Comparison of ENCODE assay signal across 8 cellular contexts in the genomic region with DNA sequence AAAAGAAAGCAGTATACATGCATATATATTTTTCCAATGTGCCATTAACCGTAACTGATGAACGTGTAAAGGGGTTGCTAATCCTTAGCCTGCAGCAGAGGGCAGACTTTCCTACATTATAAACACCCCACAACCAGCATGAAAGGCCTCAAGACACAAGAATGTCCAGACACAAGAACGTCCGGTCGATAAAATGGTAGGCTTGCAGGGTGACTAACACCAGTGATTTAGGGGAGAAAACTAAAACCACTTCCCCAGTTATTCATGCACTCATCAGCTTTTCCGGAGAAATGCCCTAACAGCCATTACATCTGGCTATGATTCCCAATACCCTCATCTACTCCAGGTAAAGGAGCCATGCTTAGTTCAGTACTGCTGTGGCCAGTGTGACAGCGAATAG.
A peak's percentile ranks its signal among the peaks of the same experiment; 100 is the strongest.
DNase-seq lines count a peak whose midpoint lies in the region; ATAC-seq and TF ChIP-seq lines count a peak whose summit lies in the region.

No MANE protein-coding gene starts in this region.

- no peaks in the 10 kb centered on the region for H3K4me1 Mint-ChIP-seq in stimulated activated memory B cell treated with anti-CD40 and anti-IgM and Interleukin-4, amounts not matched to agents 10 μg/mL and 1 μg/mL and 100 μg/mL, for 72 hours

- no peak overlapping the region for H3K4me3 Mint-ChIP-seq in stimulated activated memory B cell treated with anti-CD40 and anti-IgM and Interleukin-4, amounts not matched to agents 10 μg/mL and 1 μg/mL and 100 μg/mL, for 72 hours

- no peak overlapping the region for H3K27ac Mint-ChIP-seq in stimulated activated memory B cell treated with anti-CD40 and anti-IgM and Interleukin-4, amounts not matched to agents 10 μg/mL and 1 μg/mL and 100 μg/mL, for 72 hours

- H3K27me3 Mint-ChIP-seq in stimulated activated memory B cell treated with anti-CD40 and anti-IgM and Interleukin-4, amounts not matched to agents 10 μg/mL and 1 μg/mL and 100 μg/mL, for 72 hours, result no peaks in the 10 kb centered on the region

- H3K36me3 Mint-ChIP-seq in stimulated activated memory B cell treated with anti-CD40 and anti-IgM and Interleukin-4, amounts not matched to agents 10 μg/mL and 1 μg/mL and 100 μg/mL, for 72 hours, result no peaks in the 10 kb centered on the region

- DNase-seq in GM10248 (ENCODE audit: extremely low spot score), result no peak
- peak; percentile 63 for DNase-seq in NCI-H748 (lab: John Stamatoyannopoulos, UW; ENCODE audit: unreplicated experiment)
- peak; percentile 87 for DNase-seq in dedifferentiated amniotic fluid mesenchymal stem cell (ENCODE audit: extremely low spot score)
- DNase-seq in midbrain (lab: John Stamatoyannopoulos, UW), result peak; percentile 69
- no peak for DNase-seq in NCI-H1436 (lab: John Stamatoyannopoulos, UW)

- peaks cover 4% of the 10 kb centered on the region for H3K9me3 Mint-ChIP-seq in stimulated activated memory B cell treated with anti-CD40 and anti-IgM and Interleukin-4, amounts not matched to agents 10 μg/mL and 1 μg/mL and 100 μg/mL, for 72 hours

- peak; percentile 20 for TF ChIP-seq CTCF in GM10248 (IDR thresholded peaks at IDR 0.05; ENCODE audit: control extremely low read depth, extremely low read depth, low read depth, missing control alignments)

- ATAC-seq in stimulated activated memory B cell treated with anti-CD40 and anti-IgM and Interleukin-4, amounts not matched to agents 10 μg/mL and 1 μg/mL and 100 μg/mL, for 72 hours, result no peak
- ATAC-seq in GM21367 (IDR thresholded peaks at IDR 0.05; ENCODE audit: unreplicated experiment) (no peak), GM18511 (IDR thresholded peaks at IDR 0.05; ENCODE audit: unreplicated experiment) (no peak)

- CTCF ChIA-PET in GM10248 (lab: Yijun Ruan, JAX), result no interaction called here

- POLR2A ChIA-PET in GM10248 (lab: Yijun Ruan, JAX), result no interaction called here

Comparison
In these comparisons a context has a peak if more than half of its experiments do, and no peak if none do; other contexts are left out.
1. DNase-seq: peak in NCI-H748 (single experiment), dedifferentiated amniotic fluid mesenchymal stem cell (single experiment) and midbrain (single experiment); none in GM10248 (single experiment) and NCI-H1436 (single experiment).